18 cellular contexts compared by ENCODE assay signal in genomic region chr6:74000582-74000981, GRCh38.
A peak's percentile ranks its signal among the peaks of the same experiment; 100 is the strongest.
DNase-seq lines count a peak whose midpoint lies in the region; ATAC-seq, FAIRE-seq and TF ChIP-seq lines count a peak whose summit lies in the region.
"Had no signal": no experiment of that assay in that cellular context is flagged by ENCODE, and none has a peak within 500 bp of the region (broad histone marks: within the 10 kb centered on the region; RNA-seq: fewer than 3 reads in every experiment).

No MANE protein-coding gene starts in this region.

- H3K27ac Mint-ChIP-seq in activated CD8-positive, alpha-beta T cell treated with anti-CD3 and anti-CD28 coated beads, Interleukin-2, amount 10 ng/mL, durations not matched to agents 7 days and 5 days = no peak overlapping the region
- H3K27ac Mint-ChIP-seq: CD14-positive monocyte had no signal

- POLR2A ChIA-PET in activated CD8-positive, alpha-beta T cell treated with anti-CD3 and anti-CD28 coated beads, Interleukin-2, amount 10 ng/mL, durations not matched to agents 7 days and 5 days (lab: Charles Lee) = no interaction called here

- H3K27me3 Mint-ChIP-seq in activated CD8-positive, alpha-beta T cell treated with anti-CD3 and anti-CD28 coated beads, Interleukin-2, amount 10 ng/mL, durations not matched to agents 7 days and 5 days (ENCODE audit: low read depth) = no peaks in the 10 kb centered on the region

- no peak overlapping the region for H3K4me3 Mint-ChIP-seq in activated CD8-positive, alpha-beta T cell treated with anti-CD3 and anti-CD28 coated beads, Interleukin-2, amount 10 ng/mL, durations not matched to agents 7 days and 5 days
- H3K4me3 Mint-ChIP-seq: CD14-positive monocyte had no signal

- no peak for TF ChIP-seq CTCF in bronchial epithelial cell (IDR thresholded peaks at IDR 0.05; ENCODE audit: insufficient read depth, low read length, severe bottlenecking)
- no peak for TF ChIP-seq CTCF in foreskin fibroblast (IDR thresholded peaks at IDR 0.05; ENCODE audit: low read depth, low read length)

- H3K36me3 ChIP-seq in bronchial epithelial cell (ENCODE audit: control insufficient read depth, insufficient read depth, low read length) = no peaks in the 10 kb centered on the region
- H3K36me3 ChIP-seq: Peyer's patch had no signal

- DNase-seq in AG08395 (ENCODE audit: low spot score) = peak; percentile 24
- DNase-seq in EH (ENCODE audit: low read depth) = peak; percentile 6
- DNase-seq in bronchial epithelial cell (ENCODE audit: low read depth) = peak; percentile 10
- DNase-seq in foreskin fibroblast = peak; percentile 28 to 47
- DNase-seq in activated CD8-positive, alpha-beta T cell treated with anti-CD3 and anti-CD28 coated beads, Interleukin-2, amount 10 ng/mL, durations not matched to agents 7 days and 5 days = no peak
- DNase-seq in HTR-8/SVneo (ENCODE audit: insufficient read length, low spot score) = no peak
- DNase-seq: GF-D8; HCEC 1CT; NCI-H1105; NCI-H2081; NCI-H2171 treated with DMSO at 0.1 percent for 48 hours; NCI-H446 treated with DMSO at 0.1 percent for 48 hours; NK-92 treated with Interleukin-12 subunit alpha and Interleukin-12 subunit beta, amount 100 ng/mL, for 24 hours; Peyer's patch had no signal

- H3K9me3 Mint-ChIP-seq in activated CD8-positive, alpha-beta T cell treated with anti-CD3 and anti-CD28 coated beads, Interleukin-2, amount 10 ng/mL, durations not matched to agents 7 days and 5 days (ENCODE audit: insufficient read depth) = peaks cover 7% of the 10 kb centered on the region

- ATAC-seq in activated CD8-positive, alpha-beta T cell treated with anti-CD3 and anti-CD28 coated beads, Interleukin-2, amount 10 ng/mL, durations not matched to agents 7 days and 5 days = no peak
- no peak for ATAC-seq in GM18867 (IDR thresholded peaks at IDR 0.05; ENCODE audit: unreplicated experiment)
- ATAC-seq: GM12878 had no signal

- H3K4me1 Mint-ChIP-seq in activated CD8-positive, alpha-beta T cell treated with anti-CD3 and anti-CD28 coated beads, Interleukin-2, amount 10 ng/mL, durations not matched to agents 7 days and 5 days (ENCODE audit: low read depth) = no peaks in the 10 kb centered on the region
- H3K4me1 Mint-ChIP-seq: CD14-positive monocyte had no signal

- H3K36me3 Mint-ChIP-seq in activated CD8-positive, alpha-beta T cell treated with anti-CD3 and anti-CD28 coated beads, Interleukin-2, amount 10 ng/mL, durations not matched to agents 7 days and 5 days (ENCODE audit: low read depth) = no peaks in the 10 kb centered on the region
- H3K36me3 Mint-ChIP-seq: CD14-positive monocyte had no signal

- no peaks in the 10 kb centered on the region for H3K27me3 ChIP-seq in bronchial epithelial cell (ENCODE audit: control insufficient read depth, insufficient read depth, low read length)
- H3K27me3 ChIP-seq: Peyer's patch had no signal

- FAIRE-seq in bronchial epithelial cell (lab: Jason Lieb, UNC) = no peak
- FAIRE-seq in HTR-8/SVneo (lab: Jason Lieb, UNC) = no peak
- FAIRE-seq: GM12878, GM19239 had no signal

- CTCF ChIA-PET in activated CD8-positive, alpha-beta T cell treated with anti-CD3 and anti-CD28 coated beads, Interleukin-2, amount 10 ng/mL, durations not matched to agents 7 days and 5 days (lab: Charles Lee) = no interaction called here

- H3K4me3 ChIP-seq in bronchial epithelial cell (ENCODE audit: low read depth, low read length) = no peak overlapping the region
- no peak overlapping the region for H3K4me3 ChIP-seq in foreskin fibroblast (ENCODE audit: low read depth in 1 of 2, low read length in 2 of 2)
- H3K4me3 ChIP-seq: GM12878, Peyer's patch had no signal

Comparison
In these comparisons a context has a peak if more than half of its experiments do, and no peak if none do; other contexts are left out.
1. DNase-seq: peak in AG08395 (single experiment), EH (single experiment), bronchial epithelial cell (single experiment) and foreskin fibroblast (2 of 2); none in activated CD8-positive, alpha-beta T cell treated with anti-CD3 and anti-CD28 coated beads, Interleukin-2, amount 10 ng/mL, durations not matched to agents 7 days and 5 days (single experiment) and HTR-8/SVneo (single experiment).